ENCODE assay signal across 8 cellular contexts in genomic region chr16:21950782-21951521, GRCh38. TPM values are rescaled to one million over a fixed set of nuclear protein-coding genes. Genes with fewer than 3 reads are reported as not detected.
DNase-seq lines count a peak whose midpoint lies in the region; ATAC-seq and TF ChIP-seq lines count a peak whose summit lies in the region.

No MANE protein-coding gene starts in this region.

- no peak overlapping the region; the same call in 1 of the 2 replicates for H3K27ac ChIP-seq in KMS-11
- no peak overlapping the region for H3K27ac ChIP-seq in upper lobe of right lung

- peak overlapping the region; percentile 65 for H3K4me2 ChIP-seq in KMS-11

- H3K4me3 ChIP-seq in KMS-11 (IDR thresholded peaks at IDR 0.05; ENCODE audit: insufficient read depth, low read depth, low read length) (no peak overlapping the region), upper lobe of right lung (no peak overlapping the region)

- H4K20me1 ChIP-seq in KMS-11 (ENCODE audit: insufficient read depth) = no peaks in the 10 kb centered on the region

- no peak overlapping the region for H2AFZ ChIP-seq in KMS-11 (ENCODE audit: low read depth)

- no peak overlapping the region for H3K9ac ChIP-seq in KMS-11

- no peaks in the 10 kb centered on the region for H3K27me3 ChIP-seq in KMS-11 (ENCODE audit: insufficient read depth, low read depth)
- H3K27me3 ChIP-seq in upper lobe of right lung = no peaks in the 10 kb centered on the region

- ATAC-seq in upper lobe of right lung = no peak
- no peak for ATAC-seq in HG03095 (IDR thresholded peaks at IDR 0.05; ENCODE audit: unreplicated experiment)
- no peak for ATAC-seq in HG02642 (IDR thresholded peaks at IDR 0.05; ENCODE audit: poor library complexity, unreplicated experiment)

- peak; percentile 65 for TF ChIP-seq CTCF in KMS-11 (conservative IDR thresholded peaks at IDR 0.05; ENCODE audit: low read depth, low read length)
- TF ChIP-seq CTCF in upper lobe of right lung (IDR thresholded peaks at IDR 0.05) = peak; percentile 49

- H3K9me3 ChIP-seq in upper lobe of right lung = no peaks in the 10 kb centered on the region

- DNase-seq in NCI-H82 (lab: John Stamatoyannopoulos, UW) (peak; percentile 44), NCI-H82 treated with DMSO at 0.1 percent for 48 hours (lab: John Stamatoyannopoulos, UW; ENCODE audit: unreplicated experiment) (no peak), hepatic stellate cell (ENCODE audit: low spot score) (peak; percentile 29), upper lobe of right lung (no peak)
- peak; percentile 11 to 16 for DNase-seq in activated CD4-positive, alpha-beta T cell treated with anti-CD3 and anti-CD28 coated beads, Interleukin-2, amount 50 U/mL, for 4 hours

- H3K36me3 ChIP-seq in KMS-11 (ENCODE audit: insufficient read depth) = no peaks in the 10 kb centered on the region
- peaks cover under 1% of the 10 kb centered on the region for H3K36me3 ChIP-seq in upper lobe of right lung

- H3K4me1 ChIP-seq in KMS-11 (ENCODE audit: low read depth, poor library complexity, severe bottlenecking) (peaks cover 76% of the 10 kb centered on the region), upper lobe of right lung (peaks cover 33% of the 10 kb centered on the region)

- intact Hi-C loops in upper lobe of right lung (cut with DNase I) = no loop called here

- H3K79me2 ChIP-seq in KMS-11 (ENCODE audit: insufficient read depth, low read depth) = peaks cover 59% of the 10 kb centered on the region

RNA-seq across cellular contexts. Expression of gene UQCRC2, which starts 2.2 kb away (rescaled TPM):
- 161 TPM for total RNA-seq in upper lobe of right lung

RNA-seq across cellular contexts. Expression of gene PDZD9, which starts 50.0 kb away (rescaled TPM):
- total RNA-seq in upper lobe of right lung = not detected

RNA-seq across cellular contexts. Expression of gene MOSMO, which starts 57.0 kb away (rescaled TPM):
- total RNA-seq in upper lobe of right lung = 11.4 TPM

Comparison
In these comparisons a context has a peak if more than half of its experiments do, and no peak if none do; other contexts are left out.
1. DNase-seq: peak in NCI-H82 (single experiment), activated CD4-positive, alpha-beta T cell treated with anti-CD3 and anti-CD28 coated beads, Interleukin-2, amount 50 U/mL, for 4 hours (2 of 2) and hepatic stellate cell (single experiment); none in NCI-H82 treated with DMSO at 0.1 percent for 48 hours (single experiment) and upper lobe of right lung (single experiment).